27 cellular contexts compared by ENCODE assay signal in genomic region chr10:131724891-131725735, GRCh38.
DNase-seq lines count a peak whose midpoint lies in the region; ATAC-seq and TF ChIP-seq lines count a peak whose summit lies in the region.
"Had no signal": no experiment of that assay in that cellular context is flagged by ENCODE, and none has a peak within 500 bp of the region (broad histone marks: within the 10 kb centered on the region; RNA-seq: fewer than 3 reads in every experiment).

No MANE protein-coding gene starts in this region.

- H3K27ac Mint-ChIP-seq in activated CD8-positive, alpha-beta memory T cell treated with anti-CD3 and anti-CD28 coated beads, Interleukin-2, amount 10 ng/mL, durations not matched to agents 7 days and 5 days = no peak overlapping the region
- H3K27ac Mint-ChIP-seq in brain = peak overlapping the region in 3 of 5 experiments; percentile 48 to 90 (median 87)
- H3K27ac Mint-ChIP-seq in type B pancreatic cell = no peak overlapping the region
- H3K27ac Mint-ChIP-seq in stimulated activated naive B cell treated with anti-CD40 and anti-IgM and Interleukin-4, amounts not matched to agents 10 μg/mL and 1 μg/mL and 100 μg/mL, for 72 hours = no peak overlapping the region
- H3K27ac Mint-ChIP-seq: activated naive CD4-positive, alpha-beta T cell treated with anti-CD3 and anti-CD28 coated beads, Interleukin-2, amount 50 U/mL, for 24 hours; activated T-cell treated with anti-CD3 and anti-CD28 coated beads, Interleukin-2, amount 50 U/mL, for 72 hours; T-cell had no signal

- H3K27me3 ChIP-seq in GM23248 (replicated peaks; ENCODE audit: insufficient read depth) = no peaks in the 10 kb centered on the region
- H3K27me3 ChIP-seq: ascending aorta, BE2C, uterus had no signal

- H3K9me3 Mint-ChIP-seq in activated CD8-positive, alpha-beta memory T cell treated with anti-CD3 and anti-CD28 coated beads, Interleukin-2, amount 10 ng/mL, durations not matched to agents 7 days and 5 days (ENCODE audit: low read depth) = no peaks in the 10 kb centered on the region
- peaks cover 0 to 8% (median 3%) of the 10 kb centered on the region in 5 experiments for H3K9me3 Mint-ChIP-seq in brain
- H3K9me3 Mint-ChIP-seq in type B pancreatic cell = no peaks in the 10 kb centered on the region
- H3K9me3 Mint-ChIP-seq in stimulated activated naive B cell treated with anti-CD40 and anti-IgM and Interleukin-4, amounts not matched to agents 10 μg/mL and 1 μg/mL and 100 μg/mL, for 72 hours = peaks cover under 1% of the 10 kb centered on the region in 2 donors
- H3K9me3 Mint-ChIP-seq: activated naive CD4-positive, alpha-beta T cell treated with anti-CD3 and anti-CD28 coated beads, Interleukin-2, amount 50 U/mL, for 24 hours; T-cell had no signal

- ATAC-seq in activated CD8-positive, alpha-beta memory T cell treated with anti-CD3 and anti-CD28 coated beads, Interleukin-2, amount 10 ng/mL, durations not matched to agents 7 days and 5 days = no peak
- ATAC-seq in stimulated activated naive B cell treated with anti-CD40 and anti-IgM and Interleukin-4, amounts not matched to agents 10 μg/mL and 1 μg/mL and 100 μg/mL, for 72 hours (replicated peaks) = no peak
- ATAC-seq: activated T-cell treated with anti-CD3 and anti-CD28 coated beads, Interleukin-2, amount 50 U/mL, for 72 hours; PC-3; psoas muscle had no signal

- no peaks in the 10 kb centered on the region for H3K9me2 ChIP-seq in GM23248 (ENCODE audit: insufficient read depth)

- H3K27me3 Mint-ChIP-seq in activated CD8-positive, alpha-beta memory T cell treated with anti-CD3 and anti-CD28 coated beads, Interleukin-2, amount 10 ng/mL, durations not matched to agents 7 days and 5 days = no peaks in the 10 kb centered on the region
- peaks cover 27% of the 10 kb centered on the region for H3K27me3 Mint-ChIP-seq in brain
- peaks cover 12% of the 10 kb centered on the region for H3K27me3 Mint-ChIP-seq in type B pancreatic cell
- H3K27me3 Mint-ChIP-seq in stimulated activated naive B cell treated with anti-CD40 and anti-IgM and Interleukin-4, amounts not matched to agents 10 μg/mL and 1 μg/mL and 100 μg/mL, for 72 hours = peaks cover 24 to 25% of the 10 kb centered on the region in 2 donors

- H3K4me3 Mint-ChIP-seq in activated CD8-positive, alpha-beta memory T cell treated with anti-CD3 and anti-CD28 coated beads, Interleukin-2, amount 10 ng/mL, durations not matched to agents 7 days and 5 days = no peak overlapping the region
- H3K4me3 Mint-ChIP-seq in brain (peak overlapping the region in 3 of 5 experiments; percentile 6 to 31 (median 24)), type B pancreatic cell (no peak overlapping the region)
- no peak overlapping the region for H3K4me3 Mint-ChIP-seq in stimulated activated naive B cell treated with anti-CD40 and anti-IgM and Interleukin-4, amounts not matched to agents 10 μg/mL and 1 μg/mL and 100 μg/mL, for 72 hours
- H3K4me3 Mint-ChIP-seq: activated naive CD4-positive, alpha-beta T cell treated with anti-CD3 and anti-CD28 coated beads, Interleukin-2, amount 50 U/mL, for 24 hours; activated T-cell treated with anti-CD3 and anti-CD28 coated beads, Interleukin-2, amount 50 U/mL, for 72 hours; T-cell had no signal

- no peak overlapping the region for H3K4me2 ChIP-seq in GM23248 (ENCODE audit: unreplicated experiment)

- no peaks in the 10 kb centered on the region for H3K9me3 ChIP-seq in GM23248 (ENCODE audit: low read depth)
- H3K9me3 ChIP-seq: ascending aorta, BE2C, Caco-2, psoas muscle, uterus had no signal

- H3K36me3 Mint-ChIP-seq in activated CD8-positive, alpha-beta memory T cell treated with anti-CD3 and anti-CD28 coated beads, Interleukin-2, amount 10 ng/mL, durations not matched to agents 7 days and 5 days = no peaks in the 10 kb centered on the region
- H3K36me3 Mint-ChIP-seq in brain (no peaks in the 10 kb centered on the region), type B pancreatic cell (no peaks in the 10 kb centered on the region)
- H3K36me3 Mint-ChIP-seq in stimulated activated naive B cell treated with anti-CD40 and anti-IgM and Interleukin-4, amounts not matched to agents 10 μg/mL and 1 μg/mL and 100 μg/mL, for 72 hours = no peaks in the 10 kb centered on the region
- H3K36me3 Mint-ChIP-seq: activated naive CD4-positive, alpha-beta T cell treated with anti-CD3 and anti-CD28 coated beads, Interleukin-2, amount 50 U/mL, for 24 hours; T-cell had no signal

- H3F3A ChIP-seq in GM23248 (ENCODE audit: insufficient read depth) = no peaks in the 10 kb centered on the region

- TF ChIP-seq CTCF in brain (conservative IDR thresholded peaks at IDR 0.05) (no peak), lower leg skin (IDR thresholded peaks at IDR 0.05) (no peak), type B pancreatic cell (conservative IDR thresholded peaks at IDR 0.05) (no peak)

- intact Hi-C loops in lower leg skin (cut with DNase I; ENCODE audit: low total_unique reads) = no loop called here

- no peaks in the 10 kb centered on the region for H3K79me2 ChIP-seq in GM23248 (ENCODE audit: insufficient read depth)

- H2AFZ ChIP-seq in GM23248 = no peak overlapping the region

- H3K27ac ChIP-seq in GM23248 = no peak overlapping the region
- H3K27ac ChIP-seq: ascending aorta, dorsolateral prefrontal cortex, psoas muscle, uterus had no signal

- no peak overlapping the region for H3K9ac ChIP-seq in GM23248

- H4K20me1 ChIP-seq in GM23248 (ENCODE audit: insufficient read depth) = no peaks in the 10 kb centered on the region

- 92% methylated on average over 20 to 23 of the region's 23 CpGs for whole genome bisulfite sequencing in lower leg skin, 2 donors
- 57 to 59% methylated on average over 19 to 23 of the region's 23 CpGs for WGBS in GM23248 (ENCODE audit: low coverage in 1 of 2, low lambda C conversion rate in 2 of 2, missing lambda C conversion rate in 2 of 2), 2 experiments

- H3K36me3 ChIP-seq in GM23248 (ENCODE audit: low read depth) = no peaks in the 10 kb centered on the region
- H3K36me3 ChIP-seq: ascending aorta, BE2C, uterus had no signal

- H3K4me3 ChIP-seq in lower leg skin (ENCODE audit: low read depth, poor library complexity, severe bottlenecking) (peak overlapping the region; percentile 3), GM23248 (no peak overlapping the region)
- H3K4me3 ChIP-seq: ascending aorta, psoas muscle, uterus had no signal

- peak; percentile 34 for DNase-seq in activated CD8-positive, alpha-beta memory T cell treated with anti-CD3 and anti-CD28 coated beads, Interleukin-2, amount 10 ng/mL, durations not matched to agents 7 days and 5 days
- no peak for DNase-seq in activated CD8-positive, alpha-beta memory T cell treated with anti-CD3 and anti-CD28 coated beads, Interleukin-2, amount 50 U/mL, for 48 hours
- DNase-seq in lower leg skin (ENCODE audit: low spot score in 2 of 2) = peak in 1 of 2 donors; percentile 67
- DNase-seq in type B pancreatic cell (ENCODE audit: extremely low spot score, unreplicated experiment) = peak; percentile 62
- DNase-seq in H4 (ENCODE audit: low spot score) = no peak
- no peak for DNase-seq in stimulated activated naive B cell treated with anti-CD40 and anti-IgM and Interleukin-4, amounts not matched to agents 10 μg/mL and 1 μg/mL and 100 μg/mL, for 72 hours
- DNase-seq in GM23248 = no peak
- DNase-seq: activated CD4-positive, CD25-positive, alpha-beta regulatory T cell treated with anti-CD3 and anti-CD28 coated beads, Interleukin-2, amount 50 U/mL, for 72 hours; activated T-cell treated with anti-CD3 and anti-CD28 coated beads, Interleukin-2, amount 50 U/mL, for 72 hours; BE2C; central memory CD4-positive, alpha-beta T cell; DND-41; glutamatergic neuron; mammary epithelial cell; NCI-H1417; NCI-H82; PC-3; SHP77 treated with DMSO at 0.1 percent for 48 hours; stimulated activated CD4-positive, alpha-beta T cell treated with anti-CD3 and anti-CD28 coated beads, Interleukin-1b, Interleukin-23, amount 100 ng/mL, for 48 hours; uterus had no signal

- in situ Hi-C loops in GM23248 (cut with MboI) = no loop called here

- H3K4me1 ChIP-seq in GM23248 (ENCODE audit: insufficient read depth) = no peaks in the 10 kb centered on the region
- H3K4me1 ChIP-seq: ascending aorta, BE2C, psoas muscle had no signal

- CTCF ChIA-PET in activated CD8-positive, alpha-beta memory T cell treated with anti-CD3 and anti-CD28 coated beads, Interleukin-2, amount 10 ng/mL, durations not matched to agents 7 days and 5 days (lab: Charles Lee) = no interaction called here

- no peaks in the 10 kb centered on the region for H3K4me1 Mint-ChIP-seq in activated CD8-positive, alpha-beta memory T cell treated with anti-CD3 and anti-CD28 coated beads, Interleukin-2, amount 10 ng/mL, durations not matched to agents 7 days and 5 days
- H3K4me1 Mint-ChIP-seq in brain (peaks cover 65% of the 10 kb centered on the region), type B pancreatic cell (ENCODE audit: unreplicated experiment) (peaks cover 9% of the 10 kb centered on the region)
- peaks cover 5 to 10% of the 10 kb centered on the region in 2 donors for H3K4me1 Mint-ChIP-seq in stimulated activated naive B cell treated with anti-CD40 and anti-IgM and Interleukin-4, amounts not matched to agents 10 μg/mL and 1 μg/mL and 100 μg/mL, for 72 hours
- H3K4me1 Mint-ChIP-seq: T-cell had no signal

- TF ChIP-seq POLR2A in lower leg skin (IDR thresholded peaks at IDR 0.05) = no peak

Comparison
In these comparisons a context has a peak if more than half of its experiments do, and no peak if none do; other contexts are left out.
1. DNase-seq: peak in activated CD8-positive, alpha-beta memory T cell treated with anti-CD3 and anti-CD28 coated beads, Interleukin-2, amount 10 ng/mL, durations not matched to agents 7 days and 5 days (single experiment) and type B pancreatic cell (single experiment); none in activated CD8-positive, alpha-beta memory T cell treated with anti-CD3 and anti-CD28 coated beads, Interleukin-2, amount 50 U/mL, for 48 hours (single experiment), H4 (single experiment), stimulated activated naive B cell treated with anti-CD40 and anti-IgM and Interleukin-4, amounts not matched to agents 10 μg/mL and 1 μg/mL and 100 μg/mL, for 72 hours (single experiment) and GM23248 (single experiment).
2. H3K27ac Mint-ChIP-seq: peak in brain (3 of 5); none in activated CD8-positive, alpha-beta memory T cell treated with anti-CD3 and anti-CD28 coated beads, Interleukin-2, amount 10 ng/mL, durations not matched to agents 7 days and 5 days (single experiment), type B pancreatic cell (single experiment) and stimulated activated naive B cell treated with anti-CD40 and anti-IgM and Interleukin-4, amounts not matched to agents 10 μg/mL and 1 μg/mL and 100 μg/mL, for 72 hours (single experiment).
3. H3K4me3 Mint-ChIP-seq: peak in brain (3 of 5); none in activated CD8-positive, alpha-beta memory T cell treated with anti-CD3 and anti-CD28 coated beads, Interleukin-2, amount 10 ng/mL, durations not matched to agents 7 days and 5 days (single experiment), type B pancreatic cell (single experiment) and stimulated activated naive B cell treated with anti-CD40 and anti-IgM and Interleukin-4, amounts not matched to agents 10 μg/mL and 1 μg/mL and 100 μg/mL, for 72 hours (0 of 2).